ENCODE assay signal across 13 cellular contexts in the genomic region with DNA sequence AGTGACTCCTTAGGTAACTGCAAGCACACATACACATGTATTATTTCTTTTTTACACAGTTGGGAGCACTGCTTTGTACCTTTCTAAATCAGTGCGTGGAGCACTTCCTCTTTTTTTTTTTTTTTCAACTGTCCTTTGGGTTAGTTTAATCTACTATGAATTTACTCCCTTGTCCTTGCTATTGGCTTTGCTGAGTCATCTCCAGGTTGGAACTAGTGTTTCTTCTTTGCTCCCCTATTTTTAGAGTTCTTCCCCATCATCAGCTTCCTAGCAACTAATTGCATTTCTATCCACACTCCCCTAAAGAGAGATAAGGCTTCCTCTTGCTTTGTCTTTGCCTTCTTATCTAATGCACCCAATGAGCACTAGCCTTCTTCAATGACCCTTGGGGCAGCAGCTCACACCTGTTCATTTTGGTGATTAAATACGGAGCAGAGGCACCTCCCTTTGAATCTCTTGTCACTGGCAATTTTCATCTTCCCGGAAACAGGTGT. TPM values are rescaled to one million over a fixed set of nuclear protein-coding genes. Genes with fewer than 3 reads are reported as not detected.
A peak's percentile ranks its signal among the peaks of the same experiment; 100 is the strongest.
DNase-seq lines count a peak whose midpoint lies in the region; ATAC-seq and TF ChIP-seq lines count a peak whose summit lies in the region.
"Had no signal": no experiment of that assay in that cellular context is flagged by ENCODE, and none has a peak within 500 bp of the region (broad histone marks: within the 10 kb centered on the region; RNA-seq: fewer than 3 reads in every experiment).

No MANE protein-coding gene starts in this region.

- TF ChIP-seq CTCF in endothelial cell (IDR thresholded peaks at IDR 0.05; ENCODE audit: unreplicated experiment), result no peak
- TF ChIP-seq CTCF in stomach (IDR thresholded peaks at IDR 0.05), result no peak
- TF ChIP-seq CTCF in CD8-positive, alpha-beta T cell (IDR thresholded peaks at IDR 0.05), result no peak

- H3K27ac Mint-ChIP-seq in endothelial cell (ENCODE audit: unreplicated experiment), result peak overlapping the region; percentile 81
- H3K27ac Mint-ChIP-seq in CD8-positive, alpha-beta T cell, result no peak overlapping the region
- no peak overlapping the region for H3K27ac Mint-ChIP-seq in activated T-helper 1 cell treated with anti-CD3 and anti-CD28 coated beads, Interleukin-12 subunit alpha, Interleukin-12 subunit beta, Interleukin-2, Interleukin-4 antibody, amounts not matched to agents 30 ng/mL and 10 ng/mL and 1 ng/mL, durations not matched to agents 14 hours and 24 hours and 36 hours
- H3K27ac Mint-ChIP-seq: activated T-cell treated with anti-CD3 and anti-CD28 coated beads, Interleukin-2, amount 50 U/mL, for 24 hours; natural killer cell treated with Interleukin-12 subunit alpha and Interleukin-12 subunit beta and Interleukin-15 and Interleukin-18, amount 100 ng/mL, for 72 hours had no signal

- DNase-seq in DMS153 treated with DMSO at 0.1 percent for 48 hours (lab: John Stamatoyannopoulos, UW; ENCODE audit: unreplicated experiment) (peak; percentile 14), NCI-H510A (lab: John Stamatoyannopoulos, UW) (peak; percentile 42), endothelial cell (ENCODE audit: low spot score) (no peak), stomach (no peak)
- DNase-seq in stimulated activated CD4-positive, alpha-beta T cell treated with anti-CD3 and anti-CD28 coated beads, Interleukin-2, amount 100 ng/mL, for 48 hours, result no peak
- no peak for DNase-seq in CD8-positive, alpha-beta T cell
- no peak for DNase-seq in activated T-helper 1 cell treated with anti-CD3 and anti-CD28 coated beads, Interleukin-12 subunit alpha, Interleukin-12 subunit beta, Interleukin-2, Interleukin-4 antibody, amounts not matched to agents 30 ng/mL and 10 ng/mL and 1 ng/mL, durations not matched to agents 14 hours and 24 hours and 36 hours (ENCODE audit: low spot score)
- DNase-seq: activated T-cell treated with anti-CD3 and anti-CD28 coated beads, Interleukin-2, amount 50 U/mL, for 24 hours; heart left ventricle; T-helper 2 cell had no signal

- ATAC-seq in HG03571 (IDR thresholded peaks at IDR 0.05; ENCODE audit: unreplicated experiment), result peak; percentile 63
- ATAC-seq in CD8-positive, alpha-beta T cell, result no peak
- ATAC-seq: heart left ventricle; natural killer cell treated with Interleukin-12 subunit alpha and Interleukin-12 subunit beta and Interleukin-15 and Interleukin-18, amount 100 ng/mL, for 72 hours had no signal

- no peaks in the 10 kb centered on the region for H3K9me3 Mint-ChIP-seq in endothelial cell (ENCODE audit: unreplicated experiment)
- no peaks in the 10 kb centered on the region for H3K9me3 Mint-ChIP-seq in CD8-positive, alpha-beta T cell
- no peaks in the 10 kb centered on the region for H3K9me3 Mint-ChIP-seq in activated T-helper 1 cell treated with anti-CD3 and anti-CD28 coated beads, Interleukin-12 subunit alpha, Interleukin-12 subunit beta, Interleukin-2, Interleukin-4 antibody, amounts not matched to agents 30 ng/mL and 10 ng/mL and 1 ng/mL, durations not matched to agents 14 hours and 24 hours and 36 hours
- H3K9me3 Mint-ChIP-seq: activated T-cell treated with anti-CD3 and anti-CD28 coated beads, Interleukin-2, amount 50 U/mL, for 24 hours; natural killer cell treated with Interleukin-12 subunit alpha and Interleukin-12 subunit beta and Interleukin-15 and Interleukin-18, amount 100 ng/mL, for 72 hours had no signal

- TF ChIP-seq POLR2A in stomach (IDR thresholded peaks at IDR 0.05), result no peak

- no peaks in the 10 kb centered on the region for H3K9me3 ChIP-seq in stomach
- no peaks in the 10 kb centered on the region for H3K9me3 ChIP-seq in CD8-positive, alpha-beta T cell (ENCODE audit: low read length)
- H3K9me3 ChIP-seq: heart left ventricle had no signal

- no peaks in the 10 kb centered on the region for H3K27me3 ChIP-seq in stomach
- H3K27me3 ChIP-seq in CD8-positive, alpha-beta T cell (ENCODE audit: insufficient read depth, low read length), result peaks cover 2% of the 10 kb centered on the region
- H3K27me3 ChIP-seq: heart left ventricle had no signal

- CTCF ChIA-PET in CD8-positive, alpha-beta T cell (lab: Charles Lee), result no interaction called here

- H3K4me1 ChIP-seq in stomach, result no peaks in the 10 kb centered on the region
- no peaks in the 10 kb centered on the region for H3K4me1 ChIP-seq in CD8-positive, alpha-beta T cell (ENCODE audit: insufficient read depth, low read length)

- H3K4me3 Mint-ChIP-seq in endothelial cell (ENCODE audit: unreplicated experiment), result no peak overlapping the region
- no peak overlapping the region for H3K4me3 Mint-ChIP-seq in CD8-positive, alpha-beta T cell
- H3K4me3 Mint-ChIP-seq in activated T-helper 1 cell treated with anti-CD3 and anti-CD28 coated beads, Interleukin-12 subunit alpha, Interleukin-12 subunit beta, Interleukin-2, Interleukin-4 antibody, amounts not matched to agents 30 ng/mL and 10 ng/mL and 1 ng/mL, durations not matched to agents 14 hours and 24 hours and 36 hours, result no peak overlapping the region
- H3K4me3 Mint-ChIP-seq: activated T-cell treated with anti-CD3 and anti-CD28 coated beads, Interleukin-2, amount 50 U/mL, for 24 hours; natural killer cell treated with Interleukin-12 subunit alpha and Interleukin-12 subunit beta and Interleukin-15 and Interleukin-18, amount 100 ng/mL, for 72 hours had no signal

- H3K4me1 Mint-ChIP-seq in endothelial cell (ENCODE audit: unreplicated experiment), result peaks cover 12% of the 10 kb centered on the region
- no peaks in the 10 kb centered on the region for H3K4me1 Mint-ChIP-seq in CD8-positive, alpha-beta T cell (ENCODE audit: low read depth)
- peaks cover 7% of the 10 kb centered on the region for H3K4me1 Mint-ChIP-seq in activated T-helper 1 cell treated with anti-CD3 and anti-CD28 coated beads, Interleukin-12 subunit alpha, Interleukin-12 subunit beta, Interleukin-2, Interleukin-4 antibody, amounts not matched to agents 30 ng/mL and 10 ng/mL and 1 ng/mL, durations not matched to agents 14 hours and 24 hours and 36 hours (ENCODE audit: low read depth)

- no peak overlapping the region for H3K27ac ChIP-seq in stomach
- H3K27ac ChIP-seq in CD8-positive, alpha-beta T cell (ENCODE audit: low read depth, low read length), result no peak overlapping the region
- H3K27ac ChIP-seq: heart left ventricle had no signal

- intact Hi-C loops in stomach (cut with DNase I; ENCODE audit: low total_unique reads), result loop anchor here (10.0 kb wide), 1 partner anchor 141 kb away; no protein-coding TSS in a partner anchor
- intact Hi-C loops in CD8-positive, alpha-beta T cell (cut with DNase I, micrococcal nuclease), result loop anchor here in 1 of 2 experiments (5.0 kb wide), 1 partner anchor 203 kb away; no protein-coding TSS in a partner anchor
- intact Hi-C loops in activated T-helper 1 cell treated with anti-CD3 and anti-CD28 coated beads, Interleukin-12 subunit alpha, Interleukin-12 subunit beta, Interleukin-2, Interleukin-4 antibody, amounts not matched to agents 30 ng/mL and 10 ng/mL and 1 ng/mL, durations not matched to agents 14 hours and 24 hours and 36 hours (cut with micrococcal nuclease), result no loop called here

- no peaks in the 10 kb centered on the region for H3K36me3 ChIP-seq in stomach
- H3K36me3 ChIP-seq in CD8-positive, alpha-beta T cell (ENCODE audit: insufficient read depth, low read length), result no peaks in the 10 kb centered on the region
- H3K36me3 ChIP-seq: heart left ventricle had no signal

- POLR2A ChIA-PET in CD8-positive, alpha-beta T cell (lab: Charles Lee), result interaction anchor here (0.6 kb wide), 2 partner anchors 192 to 1123 kb away, joined by 3 to 4 read pairs; no protein-coding TSS in a partner anchor

- H3K36me3 Mint-ChIP-seq in endothelial cell (ENCODE audit: low read depth, unreplicated experiment), result no peaks in the 10 kb centered on the region
- no peaks in the 10 kb centered on the region for H3K36me3 Mint-ChIP-seq in CD8-positive, alpha-beta T cell
- H3K36me3 Mint-ChIP-seq in activated T-helper 1 cell treated with anti-CD3 and anti-CD28 coated beads, Interleukin-12 subunit alpha, Interleukin-12 subunit beta, Interleukin-2, Interleukin-4 antibody, amounts not matched to agents 30 ng/mL and 10 ng/mL and 1 ng/mL, durations not matched to agents 14 hours and 24 hours and 36 hours (ENCODE audit: low read depth), result no peaks in the 10 kb centered on the region
- H3K36me3 Mint-ChIP-seq: natural killer cell treated with Interleukin-12 subunit alpha and Interleukin-12 subunit beta and Interleukin-15 and Interleukin-18, amount 100 ng/mL, for 72 hours had no signal

- no peak overlapping the region for H3K4me3 ChIP-seq in stomach
- no peak overlapping the region for H3K4me3 ChIP-seq in CD8-positive, alpha-beta T cell (ENCODE audit: low read depth, low read length)
- H3K4me3 ChIP-seq: heart left ventricle had no signal

- WGBS in stomach, 5 donors, result 25 to 36% (median 30%) methylated on average over 3 of the region's 3 CpGs

- TF ChIP-seq EP300 in stomach (IDR thresholded peaks at IDR 0.05), result no peak

- peaks cover 3% of the 10 kb centered on the region for H3K27me3 Mint-ChIP-seq in endothelial cell (ENCODE audit: unreplicated experiment)
- no peaks in the 10 kb centered on the region for H3K27me3 Mint-ChIP-seq in CD8-positive, alpha-beta T cell (ENCODE audit: low read depth)
- H3K27me3 Mint-ChIP-seq in activated T-helper 1 cell treated with anti-CD3 and anti-CD28 coated beads, Interleukin-12 subunit alpha, Interleukin-12 subunit beta, Interleukin-2, Interleukin-4 antibody, amounts not matched to agents 30 ng/mL and 10 ng/mL and 1 ng/mL, durations not matched to agents 14 hours and 24 hours and 36 hours (ENCODE audit: insufficient read depth), result peaks cover 2% of the 10 kb centered on the region
- H3K27me3 Mint-ChIP-seq: activated T-cell treated with anti-CD3 and anti-CD28 coated beads, Interleukin-2, amount 50 U/mL, for 24 hours had no signal

RNA-seq across cellular contexts. Expression of a gene that starts 24.3 kb away (rescaled TPM):
- total RNA-seq in endothelial cell (ENCODE audit: unreplicated experiment), result 0.38 TPM
- total RNA-seq in stomach, result under 1 TPM in 1 of 5 donors, not detected in 4; 0.89 TPM
- polyA plus RNA-seq in stomach, result under 1 TPM in 1 of 3 donors, not detected in 2; 0.08 TPM
- total RNA-seq in CD8-positive, alpha-beta T cell, result not detected
- total RNA-seq in activated T-helper 1 cell treated with anti-CD3 and anti-CD28 coated beads, Interleukin-12 subunit alpha, Interleukin-12 subunit beta, Interleukin-2, Interleukin-4 antibody, amounts not matched to agents 30 ng/mL and 10 ng/mL and 1 ng/mL, durations not matched to agents 14 hours and 24 hours and 36 hours, result 0.67 and 1.5 TPM in 2 replicates
- total RNA-seq: natural killer cell treated with Interleukin-12 subunit alpha and Interleukin-12 subunit beta and Interleukin-15 and Interleukin-18, amount 100 ng/mL, for 72 hours; temporal lobe had no signal
- polyA plus RNA-seq: heart left ventricle had no signal

RNA-seq across cellular contexts. Expression of a gene that starts 55.3 kb away (rescaled TPM):
- total RNA-seq in endothelial cell (ENCODE audit: unreplicated experiment), result 141 TPM
- total RNA-seq in stomach, result 10 to 100 TPM in 4 of 5 donors, 1 to 10 TPM in 1; 6.7 to 72.9 (median 36.1) TPM
- polyA plus RNA-seq in stomach, result 10 to 100 TPM in 2 of 3 donors, 1 to 10 TPM in 1; 4.8 to 17.6 (median 12.4) TPM
- 1 to 10 TPM; 2.5 to 2.7 TPM for total RNA-seq in CD8-positive, alpha-beta T cell
- total RNA-seq in activated T-helper 1 cell treated with anti-CD3 and anti-CD28 coated beads, Interleukin-12 subunit alpha, Interleukin-12 subunit beta, Interleukin-2, Interleukin-4 antibody, amounts not matched to agents 30 ng/mL and 10 ng/mL and 1 ng/mL, durations not matched to agents 14 hours and 24 hours and 36 hours, result 0.26 and 0.32 TPM in 2 replicates
- total RNA-seq: natural killer cell treated with Interleukin-12 subunit alpha and Interleukin-12 subunit beta and Interleukin-15 and Interleukin-18, amount 100 ng/mL, for 72 hours had no signal

Comparison
In these comparisons a context has a peak if more than half of its experiments do, and no peak if none do; other contexts are left out.
1. DNase-seq: peak in DMS153 treated with DMSO at 0.1 percent for 48 hours (single experiment) and NCI-H510A (single experiment); none in endothelial cell (single experiment), stimulated activated CD4-positive, alpha-beta T cell treated with anti-CD3 and anti-CD28 coated beads, Interleukin-2, amount 100 ng/mL, for 48 hours (0 of 2), stomach (single experiment), CD8-positive, alpha-beta T cell (0 of 7) and activated T-helper 1 cell treated with anti-CD3 and anti-CD28 coated beads, Interleukin-12 subunit alpha, Interleukin-12 subunit beta, Interleukin-2, Interleukin-4 antibody, amounts not matched to agents 30 ng/mL and 10 ng/mL and 1 ng/mL, durations not matched to agents 14 hours and 24 hours and 36 hours (single experiment).